1 cellular context compared by ENCODE assay signal in the genomic region with DNA sequence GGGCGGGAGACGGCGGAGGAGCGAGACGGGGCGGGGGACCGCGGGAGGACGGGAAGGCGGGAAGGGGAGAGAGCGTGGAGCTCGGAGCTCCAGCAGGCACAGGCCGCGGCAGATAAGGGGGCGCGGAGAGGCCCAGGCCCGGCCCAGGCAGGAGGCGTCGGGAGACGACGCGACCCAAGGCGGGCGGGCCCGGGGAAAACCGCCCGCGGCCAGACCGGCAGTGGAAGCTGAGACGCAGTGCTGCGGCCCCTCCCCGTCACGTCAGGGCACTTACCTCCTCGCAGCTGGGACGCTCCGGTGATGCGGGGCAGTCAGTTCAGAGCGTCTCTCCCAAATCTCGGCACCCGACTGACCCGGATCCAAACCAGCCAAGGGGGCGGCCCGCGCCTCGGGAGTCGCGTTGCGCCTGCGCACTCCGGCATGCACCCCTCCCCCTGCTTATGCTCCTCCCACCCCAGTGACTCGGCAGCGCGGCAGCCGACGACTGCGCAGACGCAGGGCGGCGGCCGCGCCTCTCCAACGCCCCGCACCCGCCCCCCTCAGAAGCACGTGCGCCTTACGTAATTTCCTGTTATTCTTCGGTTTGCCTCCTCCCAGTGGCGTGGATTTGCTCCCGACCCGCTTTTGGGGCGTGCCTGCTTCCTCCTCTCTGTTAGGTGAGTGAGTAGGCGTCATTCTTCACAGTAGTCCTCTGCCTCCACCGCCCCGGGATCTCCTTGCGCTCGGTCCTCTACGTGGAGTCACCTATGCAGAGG.
TF ChIP-seq lines count a peak whose summit lies in the region.

A gene (minus strand): TSS at position 350 of the 755 bp plus-strand sequence. CDS start 3,814 bp downstream, outside the sequence.

TF ChIP-seq in HEK293, 187 proteins besides CTCF, POLR2A, EP300 and RAD21 (continued from another document and continues in another):
- TF ChIP-seq KLF9 (tag by site-specific recombination; IDR thresholded peaks at IDR 0.05; ENCODE audit: low read depth) (peak; percentile 97), ZNF677 (tag by site-specific recombination; IDR thresholded peaks at IDR 0.05) (no peak), ZNF785 (tag by site-specific recombination; IDR thresholded peaks at IDR 0.05) (no peak), ZNF391 (tag by site-specific recombination; IDR thresholded peaks at IDR 0.05; ENCODE audit: borderline replicate concordance, low read depth) (peak; percentile 85), ZNF221 (tag by site-specific recombination; IDR thresholded peaks at IDR 0.05; ENCODE audit: borderline replicate concordance) (no peak), ZNF530 (tag by site-specific recombination; IDR thresholded peaks at IDR 0.05; ENCODE audit: low read depth) (no peak), ZBTB21 (tag by site-specific recombination; IDR thresholded peaks at IDR 0.05) (peak; percentile 30; the same call in 1 of the 2 replicates), ZNF610 (tag by site-specific recombination; IDR thresholded peaks at IDR 0.05; ENCODE audit: borderline replicate concordance) (0 out of 2 replicates have a peak, but pooled peaks have one; percentile 65), ZNF138 (tag by site-specific recombination; IDR thresholded peaks at IDR 0.05; ENCODE audit: borderline replicate concordance) (no peak), SCRT1 (tag by site-specific recombination; IDR thresholded peaks at IDR 0.05; ENCODE audit: borderline replicate concordance) (no peak), ZNF654 (tag by site-specific recombination; IDR thresholded peaks at IDR 0.05; ENCODE audit: low read depth) (no peak), ZNF394 (tag by site-specific recombination; IDR thresholded peaks at IDR 0.05; ENCODE audit: borderline replicate concordance) (no peak; the same call in 1 of the 2 replicates), WT1 (tag by site-specific recombination; IDR thresholded peaks at IDR 0.05) (peak; percentile 33), ZNF624 (tag by site-specific recombination; IDR thresholded peaks at IDR 0.05) (no peak), ZNF561 (tag by site-specific recombination; IDR thresholded peaks at IDR 0.05; ENCODE audit: borderline replicate concordance) (peak; percentile 84), ZBTB48 (tag by site-specific recombination; IDR thresholded peaks at IDR 0.05) (0 out of 2 replicates have a peak, but pooled peaks have one; percentile 56), KLF8 (tag by site-specific recombination; IDR thresholded peaks at IDR 0.05) (peak; percentile 95), ZNF585B (tag by site-specific recombination; IDR thresholded peaks at IDR 0.05) (no peak), ZNF112 (tag by site-specific recombination; IDR thresholded peaks at IDR 0.05) (no peak), ZNF701 (tag by site-specific recombination; IDR thresholded peaks at IDR 0.05) (no peak), HOXD13 (CRISPR knock-in tag; IDR thresholded peaks at IDR 0.05; ENCODE audit: borderline replicate concordance) (no peak), ZFP69B (tag by site-specific recombination; IDR thresholded peaks at IDR 0.05) (0 out of 2 replicates have a peak, but pooled peaks have one; percentile 23), ZNF266 (tag by site-specific recombination; IDR thresholded peaks at IDR 0.05; ENCODE audit: low read depth) (no peak)
- TF ChIP-seq, protein P1, sequence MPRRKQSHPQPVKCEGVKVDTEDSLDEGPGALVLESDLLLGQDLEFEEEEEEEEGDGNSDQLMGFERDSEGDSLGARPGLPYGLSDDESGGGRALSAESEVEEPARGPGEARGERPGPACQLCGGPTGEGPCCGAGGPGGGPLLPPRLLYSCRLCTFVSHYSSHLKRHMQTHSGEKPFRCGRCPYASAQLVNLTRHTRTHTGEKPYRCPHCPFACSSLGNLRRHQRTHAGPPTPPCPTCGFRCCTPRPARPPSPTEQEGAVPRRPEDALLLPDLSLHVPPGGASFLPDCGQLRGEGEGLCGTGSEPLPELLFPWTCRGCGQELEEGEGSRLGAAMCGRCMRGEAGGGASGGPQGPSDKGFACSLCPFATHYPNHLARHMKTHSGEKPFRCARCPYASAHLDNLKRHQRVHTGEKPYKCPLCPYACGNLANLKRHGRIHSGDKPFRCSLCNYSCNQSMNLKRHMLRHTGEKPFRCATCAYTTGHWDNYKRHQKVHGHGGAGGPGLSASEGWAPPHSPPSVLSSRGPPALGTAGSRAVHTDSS (tag by site-specific recombination; IDR thresholded peaks at IDR 0.05), result no peak
- TF ChIP-seq, protein P2, sequence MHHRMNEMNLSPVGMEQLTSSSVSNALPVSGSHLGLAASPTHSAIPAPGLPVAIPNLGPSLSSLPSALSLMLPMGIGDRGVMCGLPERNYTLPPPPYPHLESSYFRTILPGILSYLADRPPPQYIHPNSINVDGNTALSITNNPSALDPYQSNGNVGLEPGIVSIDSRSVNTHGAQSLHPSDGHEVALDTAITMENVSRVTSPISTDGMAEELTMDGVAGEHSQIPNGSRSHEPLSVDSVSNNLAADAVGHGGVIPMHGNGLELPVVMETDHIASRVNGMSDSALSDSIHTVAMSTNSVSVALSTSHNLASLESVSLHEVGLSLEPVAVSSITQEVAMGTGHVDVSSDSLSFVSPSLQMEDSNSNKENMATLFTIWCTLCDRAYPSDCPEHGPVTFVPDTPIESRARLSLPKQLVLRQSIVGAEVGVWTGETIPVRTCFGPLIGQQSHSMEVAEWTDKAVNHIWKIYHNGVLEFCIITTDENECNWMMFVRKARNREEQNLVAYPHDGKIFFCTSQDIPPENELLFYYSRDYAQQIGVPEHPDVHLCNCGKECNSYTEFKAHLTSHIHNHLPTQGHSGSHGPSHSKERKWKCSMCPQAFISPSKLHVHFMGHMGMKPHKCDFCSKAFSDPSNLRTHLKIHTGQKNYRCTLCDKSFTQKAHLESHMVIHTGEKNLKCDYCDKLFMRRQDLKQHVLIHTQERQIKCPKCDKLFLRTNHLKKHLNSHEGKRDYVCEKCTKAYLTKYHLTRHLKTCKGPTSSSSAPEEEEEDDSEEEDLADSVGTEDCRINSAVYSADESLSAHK (tag by site-specific recombination; IDR thresholded peaks at IDR 0.05), result no peak
- TF ChIP-seq, protein P3, sequence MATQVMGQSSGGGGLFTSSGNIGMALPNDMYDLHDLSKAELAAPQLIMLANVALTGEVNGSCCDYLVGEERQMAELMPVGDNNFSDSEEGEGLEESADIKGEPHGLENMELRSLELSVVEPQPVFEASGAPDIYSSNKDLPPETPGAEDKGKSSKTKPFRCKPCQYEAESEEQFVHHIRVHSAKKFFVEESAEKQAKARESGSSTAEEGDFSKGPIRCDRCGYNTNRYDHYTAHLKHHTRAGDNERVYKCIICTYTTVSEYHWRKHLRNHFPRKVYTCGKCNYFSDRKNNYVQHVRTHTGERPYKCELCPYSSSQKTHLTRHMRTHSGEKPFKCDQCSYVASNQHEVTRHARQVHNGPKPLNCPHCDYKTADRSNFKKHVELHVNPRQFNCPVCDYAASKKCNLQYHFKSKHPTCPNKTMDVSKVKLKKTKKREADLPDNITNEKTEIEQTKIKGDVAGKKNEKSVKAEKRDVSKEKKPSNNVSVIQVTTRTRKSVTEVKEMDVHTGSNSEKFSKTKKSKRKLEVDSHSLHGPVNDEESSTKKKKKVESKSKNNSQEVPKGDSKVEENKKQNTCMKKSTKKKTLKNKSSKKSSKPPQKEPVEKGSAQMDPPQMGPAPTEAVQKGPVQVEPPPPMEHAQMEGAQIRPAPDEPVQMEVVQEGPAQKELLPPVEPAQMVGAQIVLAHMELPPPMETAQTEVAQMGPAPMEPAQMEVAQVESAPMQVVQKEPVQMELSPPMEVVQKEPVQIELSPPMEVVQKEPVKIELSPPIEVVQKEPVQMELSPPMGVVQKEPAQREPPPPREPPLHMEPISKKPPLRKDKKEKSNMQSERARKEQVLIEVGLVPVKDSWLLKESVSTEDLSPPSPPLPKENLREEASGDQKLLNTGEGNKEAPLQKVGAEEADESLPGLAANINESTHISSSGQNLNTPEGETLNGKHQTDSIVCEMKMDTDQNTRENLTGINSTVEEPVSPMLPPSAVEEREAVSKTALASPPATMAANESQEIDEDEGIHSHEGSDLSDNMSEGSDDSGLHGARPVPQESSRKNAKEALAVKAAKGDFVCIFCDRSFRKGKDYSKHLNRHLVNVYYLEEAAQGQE (tag by site-specific recombination; IDR thresholded peaks at IDR 0.05), result peak; percentile 70
- TF ChIP-seq, protein P4, sequence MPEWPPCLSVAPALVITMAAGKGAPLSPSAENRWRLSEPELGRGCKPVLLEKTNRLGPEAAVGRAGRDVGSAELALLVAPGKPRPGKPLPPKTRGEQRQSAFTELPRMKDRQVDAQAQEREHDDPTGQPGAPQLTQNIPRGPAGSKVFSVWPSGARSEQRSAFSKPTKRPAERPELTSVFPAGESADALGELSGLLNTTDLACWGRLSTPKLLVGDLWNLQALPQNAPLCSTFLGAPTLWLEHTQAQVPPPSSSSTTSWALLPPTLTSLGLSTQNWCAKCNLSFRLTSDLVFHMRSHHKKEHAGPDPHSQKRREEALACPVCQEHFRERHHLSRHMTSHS (tag by site-specific recombination; IDR thresholded peaks at IDR 0.05), result no peak
- TF ChIP-seq, protein P5, sequence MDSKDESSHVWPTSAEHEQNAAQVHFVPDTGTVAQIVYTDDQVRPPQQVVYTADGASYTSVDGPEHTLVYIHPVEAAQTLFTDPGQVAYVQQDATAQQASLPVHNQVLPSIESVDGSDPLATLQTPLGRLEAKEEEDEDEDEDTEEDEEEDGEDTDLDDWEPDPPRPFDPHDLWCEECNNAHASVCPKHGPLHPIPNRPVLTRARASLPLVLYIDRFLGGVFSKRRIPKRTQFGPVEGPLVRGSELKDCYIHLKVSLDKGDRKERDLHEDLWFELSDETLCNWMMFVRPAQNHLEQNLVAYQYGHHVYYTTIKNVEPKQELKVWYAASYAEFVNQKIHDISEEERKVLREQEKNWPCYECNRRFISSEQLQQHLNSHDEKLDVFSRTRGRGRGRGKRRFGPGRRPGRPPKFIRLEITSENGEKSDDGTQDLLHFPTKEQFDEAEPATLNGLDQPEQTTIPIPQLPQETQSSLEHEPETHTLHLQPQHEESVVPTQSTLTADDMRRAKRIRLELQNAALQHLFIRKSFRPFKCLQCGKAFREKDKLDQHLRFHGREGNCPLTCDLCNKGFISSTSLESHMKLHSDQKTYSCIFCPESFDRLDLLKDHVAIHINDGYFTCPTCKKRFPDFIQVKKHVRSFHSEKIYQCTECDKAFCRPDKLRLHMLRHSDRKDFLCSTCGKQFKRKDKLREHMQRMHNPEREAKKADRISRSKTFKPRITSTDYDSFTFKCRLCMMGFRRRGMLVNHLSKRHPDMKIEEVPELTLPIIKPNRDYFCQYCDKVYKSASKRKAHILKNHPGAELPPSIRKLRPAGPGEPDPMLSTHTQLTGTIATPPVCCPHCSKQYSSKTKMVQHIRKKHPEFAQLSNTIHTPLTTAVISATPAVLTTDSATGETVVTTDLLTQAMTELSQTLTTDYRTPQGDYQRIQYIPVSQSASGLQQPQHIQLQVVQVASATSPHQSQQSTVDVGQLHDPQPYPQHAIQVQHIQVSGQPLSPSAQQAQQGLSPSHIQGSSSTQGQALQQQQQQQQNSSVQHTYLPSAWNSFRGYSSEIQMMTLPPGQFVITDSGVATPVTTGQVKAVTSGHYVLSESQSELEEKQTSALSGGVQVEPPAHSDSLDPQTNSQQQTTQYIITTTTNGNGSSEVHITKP (tag by site-specific recombination; IDR thresholded peaks at IDR 0.05), result peak; percentile 59
- TF ChIP-seq, protein P6, sequence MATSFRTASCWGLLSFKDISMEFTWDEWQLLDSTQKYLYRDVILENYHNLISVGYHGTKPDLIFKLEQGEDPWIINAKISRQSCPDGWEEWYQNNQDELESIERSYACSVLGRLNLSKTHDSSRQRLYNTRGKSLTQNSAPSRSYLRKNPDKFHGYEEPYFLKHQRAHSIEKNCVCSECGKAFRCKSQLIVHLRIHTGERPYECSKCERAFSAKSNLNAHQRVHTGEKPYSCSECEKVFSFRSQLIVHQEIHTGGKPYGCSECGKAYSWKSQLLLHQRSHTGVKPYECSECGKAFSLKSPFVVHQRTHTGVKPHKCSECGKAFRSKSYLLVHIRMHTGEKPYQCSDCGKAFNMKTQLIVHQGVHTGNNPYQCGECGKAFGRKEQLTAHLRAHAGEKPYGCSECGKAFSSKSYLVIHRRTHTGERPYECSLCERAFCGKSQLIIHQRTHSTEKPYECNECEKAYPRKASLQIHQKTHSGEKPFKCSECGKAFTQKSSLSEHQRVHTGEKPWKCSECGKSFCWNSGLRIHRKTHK (tag by site-specific recombination; IDR thresholded peaks at IDR 0.05), result no peak
- TF ChIP-seq, protein P7, sequence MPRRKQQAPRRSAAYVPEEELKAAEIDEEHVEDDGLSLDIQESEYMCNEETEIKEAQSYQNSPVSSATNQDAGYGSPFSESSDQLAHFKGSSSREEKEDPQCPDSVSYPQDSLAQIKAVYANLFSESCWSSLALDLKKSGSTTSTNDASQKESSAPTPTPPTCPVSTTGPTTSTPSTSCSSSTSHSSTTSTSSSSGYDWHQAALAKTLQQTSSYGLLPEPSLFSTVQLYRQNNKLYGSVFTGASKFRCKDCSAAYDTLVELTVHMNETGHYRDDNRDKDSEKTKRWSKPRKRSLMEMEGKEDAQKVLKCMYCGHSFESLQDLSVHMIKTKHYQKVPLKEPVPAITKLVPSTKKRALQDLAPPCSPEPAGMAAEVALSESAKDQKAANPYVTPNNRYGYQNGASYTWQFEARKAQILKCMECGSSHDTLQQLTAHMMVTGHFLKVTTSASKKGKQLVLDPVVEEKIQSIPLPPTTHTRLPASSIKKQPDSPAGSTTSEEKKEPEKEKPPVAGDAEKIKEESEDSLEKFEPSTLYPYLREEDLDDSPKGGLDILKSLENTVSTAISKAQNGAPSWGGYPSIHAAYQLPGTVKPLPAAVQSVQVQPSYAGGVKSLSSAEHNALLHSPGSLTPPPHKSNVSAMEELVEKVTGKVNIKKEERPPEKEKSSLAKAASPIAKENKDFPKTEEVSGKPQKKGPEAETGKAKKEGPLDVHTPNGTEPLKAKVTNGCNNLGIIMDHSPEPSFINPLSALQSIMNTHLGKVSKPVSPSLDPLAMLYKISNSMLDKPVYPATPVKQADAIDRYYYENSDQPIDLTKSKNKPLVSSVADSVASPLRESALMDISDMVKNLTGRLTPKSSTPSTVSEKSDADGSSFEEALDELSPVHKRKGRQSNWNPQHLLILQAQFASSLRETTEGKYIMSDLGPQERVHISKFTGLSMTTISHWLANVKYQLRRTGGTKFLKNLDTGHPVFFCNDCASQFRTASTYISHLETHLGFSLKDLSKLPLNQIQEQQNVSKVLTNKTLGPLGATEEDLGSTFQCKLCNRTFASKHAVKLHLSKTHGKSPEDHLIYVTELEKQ (tag by site-specific recombination; IDR thresholded peaks at IDR 0.05; ENCODE audit: borderline replicate concordance), result no peak; the same call in 1 of the 2 replicates
- TF ChIP-seq, protein P8, sequence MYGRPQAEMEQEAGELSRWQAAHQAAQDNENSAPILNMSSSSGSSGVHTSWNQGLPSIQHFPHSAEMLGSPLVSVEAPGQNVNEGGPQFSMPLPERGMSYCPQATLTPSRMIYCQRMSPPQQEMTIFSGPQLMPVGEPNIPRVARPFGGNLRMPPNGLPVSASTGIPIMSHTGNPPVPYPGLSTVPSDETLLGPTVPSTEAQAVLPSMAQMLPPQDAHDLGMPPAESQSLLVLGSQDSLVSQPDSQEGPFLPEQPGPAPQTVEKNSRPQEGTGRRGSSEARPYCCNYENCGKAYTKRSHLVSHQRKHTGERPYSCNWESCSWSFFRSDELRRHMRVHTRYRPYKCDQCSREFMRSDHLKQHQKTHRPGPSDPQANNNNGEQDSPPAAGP (tag by site-specific recombination; IDR thresholded peaks at IDR 0.05), result no peak
- TF ChIP-seq, protein P9, sequence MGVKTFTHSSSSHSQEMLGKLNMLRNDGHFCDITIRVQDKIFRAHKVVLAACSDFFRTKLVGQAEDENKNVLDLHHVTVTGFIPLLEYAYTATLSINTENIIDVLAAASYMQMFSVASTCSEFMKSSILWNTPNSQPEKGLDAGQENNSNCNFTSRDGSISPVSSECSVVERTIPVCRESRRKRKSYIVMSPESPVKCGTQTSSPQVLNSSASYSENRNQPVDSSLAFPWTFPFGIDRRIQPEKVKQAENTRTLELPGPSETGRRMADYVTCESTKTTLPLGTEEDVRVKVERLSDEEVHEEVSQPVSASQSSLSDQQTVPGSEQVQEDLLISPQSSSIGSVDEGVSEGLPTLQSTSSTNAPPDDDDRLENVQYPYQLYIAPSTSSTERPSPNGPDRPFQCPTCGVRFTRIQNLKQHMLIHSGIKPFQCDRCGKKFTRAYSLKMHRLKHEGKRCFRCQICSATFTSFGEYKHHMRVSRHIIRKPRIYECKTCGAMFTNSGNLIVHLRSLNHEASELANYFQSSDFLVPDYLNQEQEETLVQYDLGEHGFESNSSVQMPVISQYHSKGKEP (tag by site-specific recombination; IDR thresholded peaks at IDR 0.05), result no peak
